1 cellular context compared by ENCODE assay signal in the genomic region with DNA sequence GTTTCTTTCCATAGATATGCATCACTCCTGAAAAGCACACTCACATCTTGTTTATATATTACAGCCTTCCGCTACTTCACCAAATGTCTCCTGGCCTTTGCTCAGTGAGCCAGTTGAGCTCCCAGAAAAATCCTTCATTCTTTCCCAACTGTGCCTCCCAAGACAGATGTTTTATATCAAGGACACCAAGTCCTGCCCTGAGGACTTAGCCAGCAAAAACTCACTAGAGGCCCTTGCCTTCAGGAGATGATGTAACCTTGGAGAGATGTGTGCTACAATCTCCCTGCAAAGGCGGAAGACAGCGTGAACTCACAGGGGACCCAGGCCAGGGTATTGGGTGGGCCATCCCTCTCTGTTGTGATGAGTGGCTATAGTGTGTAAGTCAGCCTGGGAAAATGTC.
TF ChIP-seq lines count a peak whose summit lies in the region.

No MANE protein-coding gene starts in this region.

TF ChIP-seq in K562, 482 proteins besides CTCF, POLR2A, EP300 and RAD21:
- TF ChIP-seq, protein P1, sequence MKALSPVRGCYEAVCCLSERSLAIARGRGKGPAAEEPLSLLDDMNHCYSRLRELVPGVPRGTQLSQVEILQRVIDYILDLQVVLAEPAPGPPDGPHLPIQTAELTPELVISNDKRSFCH (CRISPR knock-in tag; IDR thresholded peaks at IDR 0.05), result no peak
- TF ChIP-seq, protein P1 (tag; IDR thresholded peaks at IDR 0.05), result no peak
- TF ChIP-seq E2F3 (CRISPR knock-in tag; IDR thresholded peaks at IDR 0.05) (0 out of 2 replicates have a peak, but pooled peaks have one; percentile 29), BACH1 (tag; IDR thresholded peaks at IDR 0.05) (no peak), ZNF584 (CRISPR knock-in tag; IDR thresholded peaks at IDR 0.05; ENCODE audit: low read depth) (peak; percentile 61; the same call in 1 of the 2 replicates), CEBPG (CRISPR knock-in tag; IDR thresholded peaks at IDR 0.05) (no peak), CEBPG (tag; conservative IDR thresholded peaks at IDR 0.05 in 1 of 2, IDR thresholded peaks at IDR 0.05 in 1 of 2) (peak; percentile 66 to 71), MYNN (IDR thresholded peaks at IDR 0.05) (no peak), MYNN (CRISPR knock-in tag; IDR thresholded peaks at IDR 0.05) (no peak), DMBX1 (CRISPR knock-in tag; IDR thresholded peaks at IDR 0.05; ENCODE audit: borderline replicate concordance) (peak; percentile 53; the same call in 1 of the 2 replicates), CAMTA2 (CRISPR knock-in tag; conservative IDR thresholded peaks at IDR 0.05) (no peak), NCOR1 (IDR thresholded peaks at IDR 0.05) (no peak), HDAC1 (IDR thresholded peaks at IDR 0.05) (no peak), ZNF354B (CRISPR knock-in tag; IDR thresholded peaks at IDR 0.05) (no peak), ESRRA (IDR thresholded peaks at IDR 0.05; ENCODE audit: borderline replicate concordance, low read depth) (no peak), ZNF780A (CRISPR knock-in tag; IDR thresholded peaks at IDR 0.05) (no peak), NR2C2 (CRISPR knock-in tag; IDR thresholded peaks at IDR 0.05) (no peak), NR2C2 (tag; IDR thresholded peaks at IDR 0.05) (peak; percentile 42; the same call in 1 of the 2 replicates), FOXK1 (CRISPR knock-in tag; IDR thresholded peaks at IDR 0.05; ENCODE audit: borderline replicate concordance) (no peak), JUNB (CRISPR knock-in tag; conservative IDR thresholded peaks at IDR 0.05) (no peak), HOXB6 (CRISPR knock-in tag; IDR thresholded peaks at IDR 0.05; ENCODE audit: borderline replicate concordance) (no peak), RBM39 (optimal IDR thresholded peaks at IDR 0.05; ENCODE audit: low read depth, low read length) (no peak), TRIM24 (IDR thresholded peaks at IDR 0.05) (no peak), ZNF174 (CRISPR knock-in tag; IDR thresholded peaks at IDR 0.05) (no peak), SNRNP70 (optimal IDR thresholded peaks at IDR 0.05; ENCODE audit: low read depth, low read length) (no peak), MEF2A (IDR thresholded peaks at IDR 0.05; ENCODE audit: control insufficient read depth, low read depth, low read length) (no peak), RBM14 (IDR thresholded peaks at IDR 0.05; ENCODE audit: borderline replicate concordance, insufficient read depth, low read depth, low read length) (no peak), ZNF282 (CRISPR knock-in tag; IDR thresholded peaks at IDR 0.05) (no peak), ETV6 (IDR thresholded peaks at IDR 0.05; ENCODE audit: borderline replicate concordance in 1 of 2, low read depth in 2 of 2, low read length in 1 of 2) (no peak), ETV6 (CRISPR knock-in tag; IDR thresholded peaks at IDR 0.05; ENCODE audit: borderline replicate concordance) (no peak), ELF2 (CRISPR knock-in tag; IDR thresholded peaks at IDR 0.05) (0 out of 2 replicates have a peak, but pooled peaks have one; percentile 29)
- TF ChIP-seq, protein P2, sequence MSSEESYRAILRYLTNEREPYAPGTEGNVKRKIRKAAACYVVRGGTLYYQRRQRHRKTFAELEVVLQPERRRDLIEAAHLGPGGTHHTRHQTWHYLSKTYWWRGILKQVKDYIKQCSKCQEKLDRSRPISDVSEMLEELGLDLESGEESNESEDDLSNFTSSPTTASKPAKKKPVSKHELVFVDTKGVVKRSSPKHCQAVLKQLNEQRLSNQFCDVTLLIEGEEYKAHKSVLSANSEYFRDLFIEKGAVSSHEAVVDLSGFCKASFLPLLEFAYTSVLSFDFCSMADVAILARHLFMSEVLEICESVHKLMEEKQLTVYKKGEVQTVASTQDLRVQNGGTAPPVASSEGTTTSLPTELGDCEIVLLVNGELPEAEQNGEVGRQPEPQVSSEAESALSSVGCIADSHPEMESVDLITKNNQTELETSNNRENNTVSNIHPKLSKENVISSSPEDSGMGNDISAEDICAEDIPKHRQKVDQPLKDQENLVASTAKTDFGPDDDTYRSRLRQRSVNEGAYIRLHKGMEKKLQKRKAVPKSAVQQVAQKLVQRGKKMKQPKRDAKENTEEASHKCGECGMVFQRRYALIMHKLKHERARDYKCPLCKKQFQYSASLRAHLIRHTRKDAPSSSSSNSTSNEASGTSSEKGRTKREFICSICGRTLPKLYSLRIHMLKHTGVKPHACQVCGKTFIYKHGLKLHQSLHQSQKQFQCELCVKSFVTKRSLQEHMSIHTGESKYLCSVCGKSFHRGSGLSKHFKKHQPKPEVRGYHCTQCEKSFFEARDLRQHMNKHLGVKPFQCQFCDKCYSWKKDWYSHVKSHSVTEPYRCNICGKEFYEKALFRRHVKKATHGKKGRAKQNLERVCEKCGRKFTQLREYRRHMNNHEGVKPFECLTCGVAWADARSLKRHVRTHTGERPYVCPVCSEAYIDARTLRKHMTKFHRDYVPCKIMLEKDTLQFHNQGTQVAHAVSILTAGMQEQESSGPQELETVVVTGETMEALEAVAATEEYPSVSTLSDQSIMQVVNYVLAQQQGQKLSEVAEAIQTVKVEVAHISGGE (CRISPR knock-in tag; IDR thresholded peaks at IDR 0.05), result no peak
- TF ChIP-seq, protein P3, sequence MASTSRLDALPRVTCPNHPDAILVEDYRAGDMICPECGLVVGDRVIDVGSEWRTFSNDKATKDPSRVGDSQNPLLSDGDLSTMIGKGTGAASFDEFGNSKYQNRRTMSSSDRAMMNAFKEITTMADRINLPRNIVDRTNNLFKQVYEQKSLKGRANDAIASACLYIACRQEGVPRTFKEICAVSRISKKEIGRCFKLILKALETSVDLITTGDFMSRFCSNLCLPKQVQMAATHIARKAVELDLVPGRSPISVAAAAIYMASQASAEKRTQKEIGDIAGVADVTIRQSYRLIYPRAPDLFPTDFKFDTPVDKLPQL (IDR thresholded peaks at IDR 0.05; ENCODE audit: extremely low read depth, insufficient read length), result no peak
- TF ChIP-seq, protein P4, sequence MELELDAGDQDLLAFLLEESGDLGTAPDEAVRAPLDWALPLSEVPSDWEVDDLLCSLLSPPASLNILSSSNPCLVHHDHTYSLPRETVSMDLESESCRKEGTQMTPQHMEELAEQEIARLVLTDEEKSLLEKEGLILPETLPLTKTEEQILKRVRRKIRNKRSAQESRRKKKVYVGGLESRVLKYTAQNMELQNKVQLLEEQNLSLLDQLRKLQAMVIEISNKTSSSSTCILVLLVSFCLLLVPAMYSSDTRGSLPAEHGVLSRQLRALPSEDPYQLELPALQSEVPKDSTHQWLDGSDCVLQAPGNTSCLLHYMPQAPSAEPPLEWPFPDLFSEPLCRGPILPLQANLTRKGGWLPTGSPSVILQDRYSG (tag; conservative IDR thresholded peaks at IDR 0.05; ENCODE audit: low read depth), result no peak
- TF ChIP-seq, protein P5, sequence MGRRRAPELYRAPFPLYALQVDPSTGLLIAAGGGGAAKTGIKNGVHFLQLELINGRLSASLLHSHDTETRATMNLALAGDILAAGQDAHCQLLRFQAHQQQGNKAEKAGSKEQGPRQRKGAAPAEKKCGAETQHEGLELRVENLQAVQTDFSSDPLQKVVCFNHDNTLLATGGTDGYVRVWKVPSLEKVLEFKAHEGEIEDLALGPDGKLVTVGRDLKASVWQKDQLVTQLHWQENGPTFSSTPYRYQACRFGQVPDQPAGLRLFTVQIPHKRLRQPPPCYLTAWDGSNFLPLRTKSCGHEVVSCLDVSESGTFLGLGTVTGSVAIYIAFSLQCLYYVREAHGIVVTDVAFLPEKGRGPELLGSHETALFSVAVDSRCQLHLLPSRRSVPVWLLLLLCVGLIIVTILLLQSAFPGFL (CRISPR knock-in tag; IDR thresholded peaks at IDR 0.05), result no peak
- TF ChIP-seq, protein P6, sequence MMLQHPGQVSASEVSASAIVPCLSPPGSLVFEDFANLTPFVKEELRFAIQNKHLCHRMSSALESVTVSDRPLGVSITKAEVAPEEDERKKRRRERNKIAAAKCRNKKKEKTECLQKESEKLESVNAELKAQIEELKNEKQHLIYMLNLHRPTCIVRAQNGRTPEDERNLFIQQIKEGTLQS (IDR thresholded peaks at IDR 0.05), result peak; percentile 69; the same call in 1 of the 2 replicates
- TF ChIP-seq, protein P6 (CRISPR knock-in tag; conservative IDR thresholded peaks at IDR 0.05), result no peak
- TF ChIP-seq, protein P7, sequence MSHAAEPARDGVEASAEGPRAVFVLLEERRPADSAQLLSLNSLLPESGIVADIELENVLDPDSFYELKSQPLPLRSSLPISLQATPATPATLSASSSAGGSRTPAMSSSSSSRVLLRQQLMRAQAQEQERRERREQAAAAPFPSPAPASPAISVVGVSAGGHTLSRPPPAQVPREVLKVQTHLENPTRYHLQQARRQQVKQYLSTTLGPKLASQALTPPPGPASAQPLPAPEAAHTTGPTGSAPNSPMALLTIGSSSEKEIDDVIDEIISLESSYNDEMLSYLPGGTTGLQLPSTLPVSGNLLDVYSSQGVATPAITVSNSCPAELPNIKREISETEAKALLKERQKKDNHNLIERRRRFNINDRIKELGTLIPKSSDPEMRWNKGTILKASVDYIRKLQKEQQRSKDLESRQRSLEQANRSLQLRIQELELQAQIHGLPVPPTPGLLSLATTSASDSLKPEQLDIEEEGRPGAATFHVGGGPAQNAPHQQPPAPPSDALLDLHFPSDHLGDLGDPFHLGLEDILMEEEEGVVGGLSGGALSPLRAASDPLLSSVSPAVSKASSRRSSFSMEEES (CRISPR knock-in tag; IDR thresholded peaks at IDR 0.05), result no peak
- TF ChIP-seq, protein P8, sequence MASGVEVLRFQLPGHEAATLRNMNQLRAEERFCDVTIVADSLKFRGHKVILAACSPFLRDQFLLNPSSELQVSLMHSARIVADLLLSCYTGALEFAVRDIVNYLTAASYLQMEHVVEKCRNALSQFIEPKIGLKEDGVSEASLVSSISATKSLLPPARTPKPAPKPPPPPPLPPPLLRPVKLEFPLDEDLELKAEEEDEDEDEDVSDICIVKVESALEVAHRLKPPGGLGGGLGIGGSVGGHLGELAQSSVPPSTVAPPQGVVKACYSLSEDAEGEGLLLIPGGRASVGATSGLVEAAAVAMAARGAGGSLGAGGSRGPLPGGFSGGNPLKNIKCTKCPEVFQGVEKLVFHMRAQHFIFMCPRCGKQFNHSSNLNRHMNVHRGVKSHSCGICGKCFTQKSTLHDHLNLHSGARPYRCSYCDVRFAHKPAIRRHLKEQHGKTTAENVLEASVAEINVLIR (CRISPR knock-in tag; IDR thresholded peaks at IDR 0.05), result no peak
- TF ChIP-seq, protein P9, sequence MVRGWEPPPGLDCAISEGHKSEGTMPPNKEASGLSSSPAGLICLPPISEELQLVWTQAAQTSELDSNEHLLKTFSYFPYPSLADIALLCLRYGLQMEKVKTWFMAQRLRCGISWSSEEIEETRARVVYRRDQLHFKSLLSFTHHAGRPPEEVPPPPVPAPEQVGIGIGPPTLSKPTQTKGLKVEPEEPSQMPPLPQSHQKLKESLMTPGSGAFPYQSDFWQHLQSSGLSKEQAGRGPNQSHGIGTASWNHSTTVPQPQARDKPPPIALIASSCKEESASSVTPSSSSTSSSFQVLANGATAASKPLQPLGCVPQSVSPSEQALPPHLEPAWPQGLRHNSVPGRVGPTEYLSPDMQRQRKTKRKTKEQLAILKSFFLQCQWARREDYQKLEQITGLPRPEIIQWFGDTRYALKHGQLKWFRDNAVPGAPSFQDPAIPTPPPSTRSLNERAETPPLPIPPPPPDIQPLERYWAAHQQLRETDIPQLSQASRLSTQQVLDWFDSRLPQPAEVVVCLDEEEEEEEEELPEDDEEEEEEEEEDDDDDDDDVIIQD (CRISPR knock-in tag; IDR thresholded peaks at IDR 0.05), result no peak
TF ChIP-seq in K562: peak in this region for 7.
